In genomic region chr5:179060116-179061008, GRCh38 we compare ENCODE assay signal across 8 cellular contexts. TPM values are rescaled to one million over a fixed set of nuclear protein-coding genes. Genes with fewer than 3 reads are reported as not detected.
A peak's percentile ranks its signal among the peaks of the same experiment; 100 is the strongest.
DNase-seq lines count a peak whose midpoint lies in the region; ATAC-seq and TF ChIP-seq lines count a peak whose summit lies in the region.

Gene ZNF354C, plus strand, starts transcription at chr5:179060373. Its CDS starts 1,696 bp downstream, at chr5:179062069.

- ATAC-seq in HG03460 (IDR thresholded peaks at IDR 0.05; ENCODE audit: unreplicated experiment): peak; percentile 87

- TF ChIP-seq CTCF in astrocyte of the cerebellum (IDR thresholded peaks at IDR 0.05; ENCODE audit: low read depth, low read length, missing control alignments): no peak
- TF ChIP-seq CTCF in right atrium auricular region (IDR thresholded peaks at IDR 0.05): peak in 1 of 2 donors; percentile 33
- no peak for TF ChIP-seq CTCF in tibial artery (IDR thresholded peaks at IDR 0.05)

- H3K4me3 ChIP-seq in astrocyte of the cerebellum (ENCODE audit: low read depth, low read length): peak within 1 kb of the TSS; percentile 73
- peak within 1 kb of the TSS; percentile 73 to 76 for H3K4me3 ChIP-seq in right atrium auricular region
- H3K4me3 ChIP-seq in tibial artery: peak within 1 kb of the TSS; percentile 82 to 84

- H3K4me1 ChIP-seq in right atrium auricular region (peaks cover 0 to 14% of the 10 kb centered on the region in 2 donors), tibial artery (peaks cover 7 to 14% (median 11%) of the 10 kb centered on the region in 4 donors)

- intact Hi-C loops in posterior vena cava (cut with DNase I) (no loop called here), tibial artery (cut with DNase I; ENCODE audit: low total_unique reads) (loop anchor here (2.0 to 10.0 kb wide), 2 partner anchors 38 to 326 kb away; partner anchors contain the start of genes ZNF354A and ZNF879)

- H3K36me3 ChIP-seq in right atrium auricular region: peaks cover 7% of the 10 kb centered on the region
- peaks cover 19 to 28% (median 26%) of the 10 kb centered on the region in 3 donors for H3K36me3 ChIP-seq in tibial artery

- H3K27me3 ChIP-seq in right atrium auricular region (no peaks in the 10 kb centered on the region), tibial artery (no peaks in the 10 kb centered on the region)

- peak; percentile 91 for DNase-seq in ELF-1 (ENCODE audit: low read depth, low spot score)
- DNase-seq in T-helper 22 cell (ENCODE audit: low read depth): peak; percentile 74
- DNase-seq in astrocyte of the cerebellum (ENCODE audit: low read depth): peak; percentile 67
- DNase-seq in right atrium auricular region (ENCODE audit: low spot score): peak; percentile 88
- peak; percentile 97 for DNase-seq in posterior vena cava (ENCODE audit: low spot score)
- DNase-seq in tibial artery: peak; percentile 87 to 92
- no peak for DNase-seq in NCI-H2196 treated with DMSO at 0.1 percent for 48 hours (lab: John Stamatoyannopoulos, UW; ENCODE audit: unreplicated experiment)

- in situ Hi-C loops in astrocyte of the cerebellum (cut with HindIII; ENCODE audit: low sequenced_read_pairs): no loop called here

- H3K9me3 ChIP-seq in right atrium auricular region (peaks cover 0 to 9% of the 10 kb centered on the region in 2 donors), tibial artery (peaks cover 0 to 3% (median 0%) of the 10 kb centered on the region in 3 donors)

- H3K27ac ChIP-seq in right atrium auricular region (peak within 1 kb of the TSS; percentile 77 to 80), tibial artery (peak within 1 kb of the TSS; percentile 80 to 81)

RNA-seq across cellular contexts. Expression of gene ZNF354C, which starts in this region (rescaled TPM):
- total RNA-seq in right atrium auricular region: 1 to 10 TPM; 2.4 to 2.7 TPM
- total RNA-seq in posterior vena cava: 1 to 10 TPM; 6.3 to 6.7 TPM
